In the genomic region with DNA sequence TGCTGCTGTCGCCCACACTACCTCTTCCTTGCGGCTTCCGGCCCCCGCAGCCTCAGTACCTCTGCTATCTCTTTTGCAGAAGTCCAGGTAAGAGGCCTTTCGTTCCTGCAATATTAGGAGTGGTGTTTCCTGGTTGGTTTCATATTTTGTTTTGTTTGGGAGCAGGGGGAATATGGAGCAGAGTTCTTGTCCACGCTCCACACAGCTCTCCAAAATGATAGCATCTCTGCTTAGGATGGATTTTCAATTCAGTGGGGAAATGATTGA, we compare ENCODE assay signal across 8 cellular contexts. TPM values are rescaled to one million over a fixed set of nuclear protein-coding genes. Genes with fewer than 3 reads are reported as not detected.
DNase-seq lines count a peak whose midpoint lies in the region; ATAC-seq and TF ChIP-seq lines count a peak whose summit lies in the region.

No MANE protein-coding gene starts in this region.

- H3K27ac ChIP-seq in duodenal mucosa (ENCODE audit: low read depth, low read length) (peak overlapping the region; percentile 47), neuronal stem cell (replicated peaks; ENCODE audit: low read length) (no peak overlapping the region)

- H3K9me3 Mint-ChIP-seq in IgD-negative memory B cell: peaks cover 0 to 2% (median 0%) of the 10 kb centered on the region in 3 donors

- peak overlapping the region; percentile 89 for H2AFZ ChIP-seq in neuronal stem cell (ENCODE audit: low read length)

- no peak overlapping the region for H4K8ac ChIP-seq in neuronal stem cell (ENCODE audit: low read depth, low read length)

- H3K27ac Mint-ChIP-seq in IgD-negative memory B cell: peak overlapping the region; percentile 59 to 98 (median 98)

- no peak overlapping the region for H2BK5ac ChIP-seq in neuronal stem cell (ENCODE audit: low read length)

- peak overlapping the region; percentile 69 for H3K4me2 ChIP-seq in neuronal stem cell (ENCODE audit: insufficient read depth, low read length, poor library complexity, severe bottlenecking)

- H3K4me3 ChIP-seq in GM12865 (ENCODE audit: low read depth, low read length) (peak overlapping the region; percentile 78), duodenal mucosa (ENCODE audit: low read depth in 1 of 2, low read length in 2 of 2) (peak overlapping the region; percentile 97 to 99), neuronal stem cell (ENCODE audit: low read length in 2 of 2) (peak overlapping the region; percentile 82 to 97)

- H3K9ac ChIP-seq in duodenal mucosa (ENCODE audit: low read depth in 1 of 2, low read length in 2 of 2) (peak overlapping the region; percentile 87 to 88), neuronal stem cell (ENCODE audit: low read depth, low read length, poor library complexity) (peak overlapping the region; percentile 91)

- H3K4me1 Mint-ChIP-seq in IgD-negative memory B cell: peaks cover 24 to 27% (median 26%) of the 10 kb centered on the region in 3 donors

- H3K36me3 Mint-ChIP-seq in IgD-negative memory B cell: peaks cover 9% of the 10 kb centered on the region

- DNase-seq in GM12865 (ENCODE audit: low read depth): no peak
- no peak for DNase-seq in neuronal stem cell (ENCODE audit: low spot score)
- DNase-seq in A172 (ENCODE audit: low spot score): no peak
- no peak for DNase-seq in effector CD8-positive, alpha-beta T cell (lab: John Stamatoyannopoulos, UW)
- no peak for DNase-seq in nucleus accumbens (lab: John Stamatoyannopoulos, UW)

- H3K36me3 ChIP-seq in duodenal mucosa (ENCODE audit: control insufficient read depth in 1 of 2, insufficient read depth in 2 of 2, low read length in 2 of 2) (peaks cover 25 to 37% of the 10 kb centered on the region in 2 donors), neuronal stem cell (replicated peaks in 1 of 2; ENCODE audit: control insufficient read depth in 2 of 2, insufficient read depth in 2 of 2, low read length in 2 of 2) (peaks cover 27 to 41% of the 10 kb centered on the region in 2 donors)

- H2BK12ac ChIP-seq in neuronal stem cell (ENCODE audit: low read length): no peak overlapping the region

- H3K18ac ChIP-seq in neuronal stem cell (ENCODE audit: low read length): no peak overlapping the region

- no peak overlapping the region for H2AK5ac ChIP-seq in neuronal stem cell (ENCODE audit: low read depth, low read length)

- no peaks in the 10 kb centered on the region for H3K27me3 ChIP-seq in duodenal mucosa (ENCODE audit: control insufficient read depth in 1 of 2, insufficient read depth in 2 of 2, low read length in 2 of 2)
- H3K27me3 ChIP-seq in neuronal stem cell (ENCODE audit: control insufficient read depth in 3 of 3, insufficient read depth in 3 of 3, low read depth in 1 of 3, low read length in 3 of 3): no peaks in the 10 kb centered on the region

- no peak for ATAC-seq in GM21423 (IDR thresholded peaks at IDR 0.05; ENCODE audit: unreplicated experiment)

- TF ChIP-seq CTCF in GM12865 (IDR thresholded peaks at IDR 0.05; ENCODE audit: insufficient read depth, low read depth, low read length, missing control alignments): no peak

- H3K4me3 Mint-ChIP-seq in IgD-negative memory B cell: peak overlapping the region; percentile 87 to 95 (median 94)

- no peak overlapping the region for H2BK120ac ChIP-seq in neuronal stem cell (ENCODE audit: low read depth, low read length)

- peaks cover 0 to 3% of the 10 kb centered on the region in 2 donors for H3K9me3 ChIP-seq in duodenal mucosa (ENCODE audit: control insufficient read depth in 1 of 2, low read length in 2 of 2)
- H3K9me3 ChIP-seq in neuronal stem cell (replicated peaks in 1 of 2; ENCODE audit: control insufficient read depth in 2 of 2, insufficient read depth in 1 of 2, low read depth in 1 of 2, low read length in 2 of 2): peaks cover 0 to 4% of the 10 kb centered on the region in 2 donors

- no peak overlapping the region for H3K4ac ChIP-seq in neuronal stem cell (ENCODE audit: low read length)

- H3K23ac ChIP-seq in neuronal stem cell (ENCODE audit: low read depth, low read length, poor library complexity): no peak overlapping the region

- peaks cover 13 to 14% of the 10 kb centered on the region in 2 donors for H3K4me1 ChIP-seq in duodenal mucosa (ENCODE audit: control insufficient read depth in 1 of 2, insufficient read depth in 2 of 2, low read length in 2 of 2)
- H3K4me1 ChIP-seq in neuronal stem cell (ENCODE audit: control insufficient read depth in 2 of 2, insufficient read depth in 1 of 2, low read depth in 1 of 2, low read length in 2 of 2): peaks cover 2 to 6% of the 10 kb centered on the region in 2 donors

- H3K14ac ChIP-seq in neuronal stem cell (ENCODE audit: low read length): no peak overlapping the region

- no peak overlapping the region for H2BK15ac ChIP-seq in neuronal stem cell (ENCODE audit: low read length)

- H3K27me3 Mint-ChIP-seq in IgD-negative memory B cell: no peaks in the 10 kb centered on the region

- peaks cover 4% of the 10 kb centered on the region for H3K79me1 ChIP-seq in neuronal stem cell (ENCODE audit: low read depth, low read length)

- WGBS in neuronal stem cell (ENCODE audit: extremely low coverage in 2 of 2, insufficient read length in 2 of 2, insufficient replicate concordance in 1 of 2), 2 donors: no CpG with 5 or more reads among the region's 6 CpGs

- H4K91ac ChIP-seq in neuronal stem cell (ENCODE audit: low read depth, low read length, poor library complexity): no peak overlapping the region

RNA-seq across cellular contexts. Expression of a gene that starts 0.8 kb away (rescaled TPM):
- 60.7 TPM for polyA plus RNA-seq in IgD-negative memory B cell
- polyA plus RNA-seq in neuronal stem cell (2013, experiment 1 of 2): 157 TPM
- polyA plus RNA-seq in neuronal stem cell (2013, experiment 2 of 2): 152 TPM
- 44.4 and 46.2 TPM in 2 replicates for total RNA-seq in A172 (2014; rRNA removed; shearing (Covaris generic))

RNA-seq across cellular contexts. Expression of a gene that starts 48.0 kb away (rescaled TPM):
- 24.0 TPM for polyA plus RNA-seq in IgD-negative memory B cell
- 0.60 TPM for polyA plus RNA-seq in neuronal stem cell (2013, experiment 1 of 2)
- polyA plus RNA-seq in neuronal stem cell (2013, experiment 2 of 2): 0.48 TPM
- total RNA-seq in A172 (2014; rRNA removed; shearing (Covaris generic)): 0.74 TPM in 1 of 2 replicates, not detected in the other
